In genomic region chr9:126033318-126033717, GRCh38 we compare ENCODE assay signal across 27 cellular contexts.
"Had no signal": no experiment of that assay in that cellular context is flagged by ENCODE, and none has a peak within 500 bp of the region (broad histone marks: within the 10 kb centered on the region; RNA-seq: fewer than 3 reads in every experiment).

No MANE protein-coding gene starts in this region.

- H3K4me3 ChIP-seq: esophagus squamous epithelium, heart right ventricle, lower lobe of right lung, pancreas, sigmoid colon, testis, tibial artery had no signal

- H3K9me3 ChIP-seq: esophagus squamous epithelium, heart right ventricle, lower lobe of right lung, neutrophil, pancreas, sigmoid colon, testis, tibial artery had no signal

- H3K27ac ChIP-seq: esophagus squamous epithelium, heart right ventricle, lower lobe of right lung, neutrophil, pancreas, sigmoid colon, testis, tibial artery had no signal

- H3K27ac Mint-ChIP-seq: effector memory CD8-positive, alpha-beta T cell; naive B cell; natural killer cell treated with Interleukin-12 subunit alpha and Interleukin-12 subunit beta and Interleukin-15 and Interleukin-18, amount 100 ng/mL, for 72 hours; stimulated activated memory B cell treated with anti-CD40 and anti-IgM and Interleukin-4, amounts not matched to agents 10 μg/mL and 1 μg/mL and 100 μg/mL, for 72 hours; type B pancreatic cell had no signal

- H3K27me3 ChIP-seq: pancreas, sigmoid colon, testis had no signal

- H3K9me3 Mint-ChIP-seq: effector memory CD8-positive, alpha-beta T cell; naive B cell; natural killer cell treated with Interleukin-12 subunit alpha and Interleukin-12 subunit beta and Interleukin-15 and Interleukin-18, amount 100 ng/mL, for 72 hours; neural crest cell; stimulated activated memory B cell treated with anti-CD40 and anti-IgM and Interleukin-4, amounts not matched to agents 10 μg/mL and 1 μg/mL and 100 μg/mL, for 72 hours; type B pancreatic cell had no signal

- H3K36me3 Mint-ChIP-seq: natural killer cell treated with Interleukin-12 subunit alpha and Interleukin-12 subunit beta and Interleukin-15 and Interleukin-18, amount 100 ng/mL, for 72 hours; stimulated activated memory B cell treated with anti-CD40 and anti-IgM and Interleukin-4, amounts not matched to agents 10 μg/mL and 1 μg/mL and 100 μg/mL, for 72 hours; type B pancreatic cell had no signal

- H3K36me3 ChIP-seq: esophagus squamous epithelium, heart right ventricle, lower lobe of right lung, neutrophil, pancreas, sigmoid colon, tibial artery had no signal

- H3K4me1 Mint-ChIP-seq: naive B cell; neural crest cell; stimulated activated memory B cell treated with anti-CD40 and anti-IgM and Interleukin-4, amounts not matched to agents 10 μg/mL and 1 μg/mL and 100 μg/mL, for 72 hours had no signal

- H3K4me3 Mint-ChIP-seq: effector memory CD8-positive, alpha-beta T cell; naive B cell; natural killer cell treated with Interleukin-12 subunit alpha and Interleukin-12 subunit beta and Interleukin-15 and Interleukin-18, amount 100 ng/mL, for 72 hours; neural crest cell; stimulated activated memory B cell treated with anti-CD40 and anti-IgM and Interleukin-4, amounts not matched to agents 10 μg/mL and 1 μg/mL and 100 μg/mL, for 72 hours; type B pancreatic cell had no signal

- H3K4me1 ChIP-seq: esophagus squamous epithelium, heart right ventricle, lower lobe of right lung, pancreas, sigmoid colon, testis, tibial artery had no signal

- DNase-seq: cortex of kidney; effector memory CD8-positive, alpha-beta T cell; erythroblast; esophagus squamous epithelium; foreskin melanocyte; glutamatergic neuron; heart right ventricle; hippocampal formation; left ventricle myocardium superior; lower lobe of right lung; naive B cell; retina; sigmoid colon; stimulated activated CD4-positive, alpha-beta T cell treated with anti-CD3 and anti-CD28 coated beads, Interleukin-4, amount 100 ng/mL, for 4 hours; stimulated activated naive CD8-positive, alpha-beta T cell treated with anti-CD3 and anti-CD28 coated beads, Interleukin-15, Interleukin-2, amounts not matched to agents 100 U/mL and 50 U/mL, for 24 hours; substantia nigra; testis; tibial artery had no signal

- ATAC-seq: effector memory CD8-positive, alpha-beta T cell; heart right ventricle; left ventricle myocardium superior; lower lobe of right lung; natural killer cell treated with Interleukin-12 subunit alpha and Interleukin-12 subunit beta and Interleukin-15 and Interleukin-18, amount 100 ng/mL, for 72 hours; pancreas; stimulated activated memory B cell treated with anti-CD40 and anti-IgM and Interleukin-4, amounts not matched to agents 10 μg/mL and 1 μg/mL and 100 μg/mL, for 72 hours; stimulated activated naive CD8-positive, alpha-beta T cell treated with anti-CD3 and anti-CD28 coated beads, Interleukin-15, Interleukin-2, amounts not matched to agents 100 U/mL and 50 U/mL, for 24 hours had no signal

- FAIRE-seq: endometrium, islet of Langerhans, pancreas, urothelium cell line had no signal
